Comparison of ENCODE assay signal across 5 cellular contexts in the genomic region with DNA sequence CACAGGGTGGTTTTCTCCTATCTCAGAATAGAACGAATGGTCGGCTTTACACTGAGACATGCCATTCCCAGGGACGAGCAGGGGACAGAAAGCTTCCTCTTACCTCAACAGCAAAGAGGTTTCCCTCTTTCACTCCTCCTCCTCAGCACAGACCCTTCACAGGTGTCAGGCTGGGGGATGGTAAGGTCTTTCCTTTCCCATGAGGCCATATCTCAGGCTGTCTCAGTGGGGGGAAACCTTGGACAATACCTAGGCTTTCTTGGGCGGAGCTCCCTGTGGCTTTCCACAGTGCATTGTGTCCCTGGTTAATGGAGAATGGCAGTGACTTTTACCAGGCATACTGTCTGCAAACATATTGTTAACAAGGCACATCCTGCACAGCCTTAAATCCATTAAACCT. TPM values are rescaled to one million over a fixed set of nuclear protein-coding genes. Genes with fewer than 3 reads are reported as not detected.
"Had no signal": no experiment of that assay in that cellular context is flagged by ENCODE, and none has a peak within 500 bp of the region (broad histone marks: within the 10 kb centered on the region; RNA-seq: fewer than 3 reads in every experiment).

No MANE protein-coding gene starts in this region.

RNA-seq across cellular contexts. Expression of a gene that starts 35.9 kb away (rescaled TPM):
- total RNA-seq: activated T-helper 17 cell treated with anti-CD3 and anti-CD28 coated beads, Interleukin-2, amount 50 U/mL, for 72 hours; cardiac septum; cerebellum; gastrocnemius medialis; T-helper 1 cell treated with Interleukin-12 subunit alpha and Interleukin-12 subunit beta and Interleukin-4 antibody, amounts not matched to agents 30 ng/mL and 1 ng/mL, for 36 hours had no signal
